ENCODE assay signal across 8 cellular contexts in the genomic region with DNA sequence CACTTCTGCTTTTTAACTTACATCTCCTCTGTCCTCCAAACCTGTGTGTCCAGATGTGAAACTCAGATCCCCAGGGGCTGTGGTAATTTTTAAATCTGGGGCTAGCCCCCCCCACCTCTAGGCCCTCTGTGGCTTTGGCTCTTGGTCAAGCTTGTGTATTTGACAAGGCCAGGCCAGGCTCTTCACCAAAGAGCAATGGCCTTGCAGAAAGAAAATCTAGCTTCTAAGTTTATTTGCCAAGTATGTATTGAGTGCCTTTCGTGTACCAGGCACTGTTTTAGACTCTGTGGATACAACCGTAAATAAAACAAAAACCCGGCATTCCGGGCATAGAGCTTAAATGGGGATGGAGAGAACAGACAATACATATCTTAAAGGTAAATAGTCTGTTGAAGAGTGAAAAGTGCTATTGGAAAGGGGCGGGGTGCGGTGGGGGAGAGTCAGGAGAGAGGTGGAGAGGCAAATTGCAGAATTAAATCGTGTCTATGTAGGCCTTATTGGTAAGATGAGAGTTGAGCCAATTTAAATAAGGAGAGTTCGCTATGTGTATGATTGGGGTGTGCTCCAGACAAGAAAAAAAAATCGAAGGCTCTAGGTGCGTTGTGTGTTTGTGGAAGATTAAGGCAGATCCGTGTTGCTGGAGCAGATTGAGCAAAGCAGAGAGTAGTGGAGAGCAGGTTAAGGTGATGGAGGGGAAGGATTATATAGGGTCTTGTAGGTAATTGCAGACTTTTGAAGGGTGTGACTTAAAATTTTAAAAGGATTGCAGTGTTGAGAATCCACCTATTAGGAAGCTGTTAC. TPM values are rescaled to one million over a fixed set of nuclear protein-coding genes. Genes with fewer than 3 reads are reported as not detected.
DNase-seq lines count a peak whose midpoint lies in the region; ATAC-seq and TF ChIP-seq lines count a peak whose summit lies in the region.

No MANE protein-coding gene starts in this region.

- H3K4me2 ChIP-seq in OCI-LY1 (ENCODE audit: low read length) = peak overlapping the region; percentile 99

- H3K27me3 ChIP-seq in AG04450 (ENCODE audit: control insufficient read depth, insufficient read depth, low read length) = no peaks in the 10 kb centered on the region
- H3K27me3 ChIP-seq in OCI-LY1 (ENCODE audit: insufficient read depth, low read length) = no peaks in the 10 kb centered on the region
- H3K27me3 ChIP-seq in neutrophil = no peaks in the 10 kb centered on the region

- H2AFZ ChIP-seq in OCI-LY1 (ENCODE audit: low read length) = peak overlapping the region; percentile 84

- H3K4me1 ChIP-seq in OCI-LY1 (ENCODE audit: insufficient read depth, low read length, severe bottlenecking) (peaks cover 30% of the 10 kb centered on the region), neutrophil (ENCODE audit: control insufficient read depth in 1 of 2, insufficient read depth in 1 of 2, low read depth in 1 of 2, low read length in 1 of 2) (peaks cover 4 to 5% of the 10 kb centered on the region in 2 experiments)

- H3F3A ChIP-seq in OCI-LY1 (ENCODE audit: insufficient read depth, low read length) = no peaks in the 10 kb centered on the region

- H3K9me3 ChIP-seq in AG04450 (ENCODE audit: control insufficient read depth, insufficient read depth, low read length) (no peaks in the 10 kb centered on the region), OCI-LY1 (ENCODE audit: low read length) (no peaks in the 10 kb centered on the region), neutrophil (no peaks in the 10 kb centered on the region)

- H3K27ac ChIP-seq in AG04450 (ENCODE audit: low read depth, low read length) = no peak overlapping the region
- peak overlapping the region; percentile 93 for H3K27ac ChIP-seq in OCI-LY1 (ENCODE audit: low read depth, low read length, poor library complexity, severe bottlenecking)
- H3K27ac ChIP-seq in neutrophil = peak overlapping the region; percentile 81

- H3K4me3 ChIP-seq in AG04450 (ENCODE audit: low read depth, low read length) (peak overlapping the region; percentile 63), OCI-LY1 (ENCODE audit: low read depth, low read length, poor library complexity, severe bottlenecking) (peak overlapping the region; percentile 93), epithelial cell of proximal tubule (ENCODE audit: low read depth, low read length) (peak overlapping the region; percentile 77), neutrophil (ENCODE audit: low read depth in 1 of 2, low read length in 1 of 2) (peak overlapping the region; percentile 77 to 79)

- DNase-seq in AG04450 (ENCODE audit: low read depth, low spot score) (no peak), epithelial cell of proximal tubule (ENCODE audit: low read depth) (no peak), D341Med (ENCODE audit: low spot score) (no peak), iPS-NIHi7 (ENCODE audit: extremely low spot score) (no peak)

- POLR2A ChIA-PET in AG04450 (lab: Yijun Ruan, JAX) = interaction anchor here (1.9 kb wide), 1 partner anchor 11 kb away, joined by 7 read pairs; no protein-coding TSS in a partner anchor

- no peaks in the 10 kb centered on the region for H3K9me2 ChIP-seq in OCI-LY1 (ENCODE audit: low read depth, low read length)

- CTCF ChIA-PET in AG04450 (lab: Charles Lee) = no interaction called here

- H3K36me3 ChIP-seq in OCI-LY1 (ENCODE audit: insufficient read depth, low read length) (peaks cover 5% of the 10 kb centered on the region; the same call in 1 of the 2 replicates), neutrophil (no peaks in the 10 kb centered on the region)

- H4K20me1 ChIP-seq in OCI-LY1 (ENCODE audit: insufficient read depth, low read length) = no peaks in the 10 kb centered on the region

- H3K79me2 ChIP-seq in OCI-LY1 (ENCODE audit: insufficient read depth, low read length) = 0 out of 2 replicates have a peak, but pooled peaks cover 4% of the 10 kb centered on the region

- ATAC-seq in GM21423 (IDR thresholded peaks at IDR 0.05; ENCODE audit: unreplicated experiment) (peak; percentile 28), HG02884 (IDR thresholded peaks at IDR 0.05; ENCODE audit: unreplicated experiment) (no peak)

- H3K9ac ChIP-seq in OCI-LY1 (ENCODE audit: low read length) = peak overlapping the region; percentile 98

- TF ChIP-seq CTCF in AG04450 (IDR thresholded peaks at IDR 0.05; ENCODE audit: low read depth, low read length) (no peak), OCI-LY1 (IDR thresholded peaks at IDR 0.05; ENCODE audit: low read length) (no peak), epithelial cell of proximal tubule (conservative IDR thresholded peaks at IDR 0.05; ENCODE audit: low read depth, low read length) (no peak), neutrophil (IDR thresholded peaks at IDR 0.05) (no peak)

RNA-seq across cellular contexts. Expression of a gene that starts 0.8 kb away (rescaled TPM):
- polyA plus RNA-seq in AG04450 (2011; rRNA removed) = 10.6 and 11.8 TPM in 2 replicates
- 16.9 and 17.1 TPM in 2 replicates for polyA minus RNA-seq in AG04450 (2011; rRNA and poly(A)+ RNA removed)
- total RNA-seq in epithelial cell of proximal tubule = 10.0 and 19.6 TPM in 2 replicates
